ENCODE assay signal across 12 cellular contexts in the genomic region with DNA sequence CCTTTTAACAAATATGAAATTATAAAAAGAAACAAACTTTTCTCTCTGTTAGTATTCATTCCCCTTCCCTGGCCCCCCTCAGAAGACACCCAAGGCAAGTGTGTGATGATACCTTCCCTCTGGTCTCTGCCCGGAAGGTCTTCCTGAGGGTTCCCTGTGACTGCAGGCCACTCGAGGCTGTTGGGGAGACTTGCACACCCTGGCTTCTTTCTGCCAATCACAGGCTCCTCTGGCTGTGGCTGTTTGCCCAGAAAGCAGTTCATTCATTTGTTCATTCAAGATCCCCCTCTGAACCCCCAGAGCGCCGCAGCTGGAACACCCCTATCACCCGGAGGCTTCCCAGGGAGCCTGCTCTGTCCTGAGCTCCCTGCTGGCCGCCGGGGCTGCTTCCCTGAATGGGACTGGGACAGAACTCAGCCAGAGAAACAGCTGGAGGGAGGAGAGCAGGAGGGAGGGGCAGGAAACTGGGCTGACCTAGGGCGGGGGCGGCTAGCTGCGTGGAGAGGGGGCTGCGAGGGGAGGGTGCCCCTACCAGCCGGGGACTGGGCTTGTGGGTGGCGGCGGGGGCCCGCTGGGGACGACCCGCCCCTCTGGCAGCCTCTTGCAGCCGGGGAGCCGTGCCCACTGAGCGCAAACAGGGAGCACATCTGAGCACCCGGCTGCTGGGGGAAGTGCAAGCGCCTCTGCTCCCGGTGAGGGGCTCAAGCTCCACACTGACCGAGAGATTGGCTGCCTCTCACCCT. TPM values are rescaled to one million over a fixed set of nuclear protein-coding genes. Genes with fewer than 3 reads are reported as not detected.
DNase-seq lines count a peak whose midpoint lies in the region; FAIRE-seq and TF ChIP-seq lines count a peak whose summit lies in the region.
"Had no signal": no experiment of that assay in that cellular context is flagged by ENCODE, and none has a peak within 500 bp of the region (broad histone marks: within the 10 kb centered on the region; RNA-seq: fewer than 3 reads in every experiment).

A gene with protein sequence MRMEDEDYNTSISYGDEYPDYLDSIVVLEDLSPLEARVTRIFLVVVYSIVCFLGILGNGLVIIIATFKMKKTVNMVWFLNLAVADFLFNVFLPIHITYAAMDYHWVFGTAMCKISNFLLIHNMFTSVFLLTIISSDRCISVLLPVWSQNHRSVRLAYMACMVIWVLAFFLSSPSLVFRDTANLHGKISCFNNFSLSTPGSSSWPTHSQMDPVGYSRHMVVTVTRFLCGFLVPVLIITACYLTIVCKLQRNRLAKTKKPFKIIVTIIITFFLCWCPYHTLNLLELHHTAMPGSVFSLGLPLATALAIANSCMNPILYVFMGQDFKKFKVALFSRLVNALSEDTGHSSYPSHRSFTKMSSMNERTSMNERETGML (minus strand): TSS at position 397 of the 743 bp plus-strand sequence. CDS start 45,720 bp downstream, outside the sequence.

- DNase-seq in endothelial cell (ENCODE audit: low spot score) (no peak), mesendoderm (no peak), substantia nigra (lab: John Stamatoyannopoulos, UW) (peak in 28 of 49 donors; percentile 4 to 67 (median 20)), NCI-H1694 treated with DMSO at 0.1 percent for 48 hours (lab: John Stamatoyannopoulos, UW) (no peak), SJCRH30 (no peak), DMS153 treated with DMSO at 0.1 percent for 48 hours (lab: John Stamatoyannopoulos, UW; ENCODE audit: unreplicated experiment) (no peak), GM12892 (ENCODE audit: insufficient read length) (no peak)
- DNase-seq: effector CD4-positive, alpha-beta T cell had no signal

- no peaks in the 10 kb centered on the region for H3K9me3 ChIP-seq in SJCRH30 (replicated peaks)

- no peak for TF ChIP-seq POLR2A in GM12892 (IDR thresholded peaks at IDR 0.05; ENCODE audit: low read depth, low read length)

- peak within 1 kb of the TSS; percentile 61 for H3K56ac ChIP-seq in mesendoderm (ENCODE audit: low read length)

- TF ChIP-seq RAD21 in Ishikawa (IDR thresholded peaks at IDR 0.05; ENCODE audit: low read depth) = no peak

- H3K27me3 ChIP-seq in mesendoderm (ENCODE audit: insufficient read depth, low read length, poor library complexity) (no peaks in the 10 kb centered on the region), SJCRH30 (0 out of 2 replicates have a peak, but pooled peaks cover 3% of the 10 kb centered on the region)

- H3K23ac ChIP-seq in mesendoderm (ENCODE audit: low read length) = peak within 1 kb of the TSS; percentile 53

- H3K79me1 ChIP-seq in mesendoderm (ENCODE audit: low read length) = no peaks in the 10 kb centered on the region

- peak within 1 kb of the TSS; percentile 52 for H3K9ac ChIP-seq in mesendoderm (ENCODE audit: low read length)
- H3K9ac ChIP-seq: KMS-11 had no signal

- no CpG with 5 or more reads among the region's 24 CpGs for WGBS in mesendoderm (ENCODE audit: extremely low coverage, insufficient coverage, low lambda C conversion rate)

- peaks cover 12% of the 10 kb centered on the region for H3K4me1 Mint-ChIP-seq in endothelial cell (ENCODE audit: unreplicated experiment)

- H3K27ac Mint-ChIP-seq in endothelial cell (ENCODE audit: unreplicated experiment) = no peak within 1 kb of the TSS
- H3K27ac Mint-ChIP-seq: stimulated activated memory B cell treated with anti-CD40 and anti-IgM and Interleukin-4, amounts not matched to agents 10 μg/mL and 1 μg/mL and 100 μg/mL, for 72 hours had no signal

- peak within 1 kb of the TSS; percentile 63 for H2AK5ac ChIP-seq in mesendoderm (ENCODE audit: low read length)

- no peak for TF ChIP-seq CTCF in endothelial cell (IDR thresholded peaks at IDR 0.05; ENCODE audit: unreplicated experiment)

- no peaks in the 10 kb centered on the region for H3K9me3 Mint-ChIP-seq in endothelial cell (ENCODE audit: unreplicated experiment)
- H3K9me3 Mint-ChIP-seq: neural crest cell; stimulated activated memory B cell treated with anti-CD40 and anti-IgM and Interleukin-4, amounts not matched to agents 10 μg/mL and 1 μg/mL and 100 μg/mL, for 72 hours had no signal

- H3K4ac ChIP-seq in mesendoderm (ENCODE audit: low read depth, low read length) = peak within 1 kb of the TSS; percentile 20

- H3K36me3 Mint-ChIP-seq in endothelial cell (ENCODE audit: low read depth, unreplicated experiment) = no peaks in the 10 kb centered on the region
- H3K36me3 Mint-ChIP-seq: stimulated activated memory B cell treated with anti-CD40 and anti-IgM and Interleukin-4, amounts not matched to agents 10 μg/mL and 1 μg/mL and 100 μg/mL, for 72 hours had no signal

- H3K4me1 ChIP-seq in mesendoderm (ENCODE audit: control insufficient read depth, low read depth, low read length) (peaks cover 2% of the 10 kb centered on the region), SJCRH30 (no peaks in the 10 kb centered on the region)

- H2BK5ac ChIP-seq in mesendoderm (ENCODE audit: low read length) = peak within 1 kb of the TSS; percentile 51

- H3K4me3 ChIP-seq in mesendoderm (ENCODE audit: low read length) (no peak within 1 kb of the TSS), SJCRH30 (no peak within 1 kb of the TSS)

- peak within 1 kb of the TSS; percentile 13 for H4K5ac ChIP-seq in mesendoderm (ENCODE audit: low read length)

- peak within 1 kb of the TSS; percentile 56 for H3K4me3 Mint-ChIP-seq in endothelial cell (ENCODE audit: unreplicated experiment)
- H3K4me3 Mint-ChIP-seq: neural crest cell; stimulated activated memory B cell treated with anti-CD40 and anti-IgM and Interleukin-4, amounts not matched to agents 10 μg/mL and 1 μg/mL and 100 μg/mL, for 72 hours had no signal

- TF ChIP-seq EP300 in Ishikawa (IDR thresholded peaks at IDR 0.05; ENCODE audit: borderline replicate concordance) = no peak

- H3K4me2 ChIP-seq in mesendoderm (ENCODE audit: low read length) = peak within 1 kb of the TSS; percentile 8
- H3K4me2 ChIP-seq: KMS-11 had no signal

- H3K36me3 ChIP-seq in mesendoderm (ENCODE audit: control insufficient read depth, insufficient read depth, low read length) (no peaks in the 10 kb centered on the region), SJCRH30 (no peaks in the 10 kb centered on the region)

- H3K27me3 Mint-ChIP-seq in endothelial cell (ENCODE audit: unreplicated experiment) = peaks cover 9% of the 10 kb centered on the region

- no peak within 1 kb of the TSS for H2BK15ac ChIP-seq in mesendoderm (replicated peaks; ENCODE audit: low read depth)

- no peaks in the 10 kb centered on the region for H3K79me2 ChIP-seq in mesendoderm (ENCODE audit: control insufficient read depth, insufficient read depth, low read length)

- no peak for FAIRE-seq in GM12892 (lab: Jason Lieb, UNC)

- H4K8ac ChIP-seq in mesendoderm (ENCODE audit: low read depth, low read length) = no peak within 1 kb of the TSS

- H3K18ac ChIP-seq in mesendoderm (ENCODE audit: low read length) = peak within 1 kb of the TSS; percentile 65

- H2BK120ac ChIP-seq in mesendoderm (ENCODE audit: low read depth, low read length) = no peak within 1 kb of the TSS

- H3K27ac ChIP-seq in mesendoderm (ENCODE audit: low read depth, low read length) (no peak within 1 kb of the TSS), substantia nigra (ENCODE audit: low read depth, low read length, poor library complexity, severe bottlenecking) (peak within 1 kb of the TSS; percentile 43), SJCRH30 (no peak within 1 kb of the TSS)
- H3K27ac ChIP-seq: KMS-11 had no signal

TF ChIP-seq in Ishikawa, 13 proteins besides CTCF, POLR2A, EP300 and RAD21:
- TF ChIP-seq ZBTB7A (IDR thresholded peaks at IDR 0.05; ENCODE audit: low read depth) (peak; percentile 65; the same call in 1 of the 2 replicates), CEBPB (IDR thresholded peaks at IDR 0.05) (no peak), TCF12 (IDR thresholded peaks at IDR 0.05; ENCODE audit: low read depth) (peak; percentile 56; the same call in 1 of the 2 replicates), EGR1 (IDR thresholded peaks at IDR 0.05) (peak; percentile 74)

RNA-seq across cellular contexts. Expression of the gene that starts here (rescaled TPM):
- total RNA-seq in endothelial cell (ENCODE audit: unreplicated experiment) = 0.51 TPM
- 1.6 TPM for polyA plus RNA-seq in mesendoderm (2013, experiment 1 of 2)
- polyA plus RNA-seq in mesendoderm (2013, experiment 2 of 2) = 1.6 TPM
- total RNA-seq in SJCRH30 (2014; rRNA removed; shearing (Covaris generic)) = 0.04 TPM in 1 of 2 replicates, not detected in the other
- 8.0 TPM for polyA plus RNA-seq in GM12892 (2012; ENCODE audit: missing spikeins)

Comparison
In these comparisons a context has a peak if more than half of its experiments do, and no peak if none do; other contexts are left out.
1. DNase-seq: peak in substantia nigra (28 of 49); none in endothelial cell (single experiment), mesendoderm (single experiment), NCI-H1694 treated with DMSO at 0.1 percent for 48 hours (single experiment), SJCRH30 (0 of 2), DMS153 treated with DMSO at 0.1 percent for 48 hours (single experiment) and GM12892 (single experiment).